ENCODE assay signal across 8 cellular contexts in genomic region chr12:53220857-53221202, GRCh38. TPM values are rescaled to one million over a fixed set of nuclear protein-coding genes. Genes with fewer than 3 reads are reported as not detected.
DNase-seq lines count a peak whose midpoint lies in the region; ATAC-seq and TF ChIP-seq lines count a peak whose summit lies in the region.

No MANE protein-coding gene starts in this region.

- peak overlapping the region; percentile 95 for H3K27ac Mint-ChIP-seq in T-helper 1 cell treated with Interleukin-12 subunit alpha and Interleukin-12 subunit beta and Interleukin-4 antibody, amounts not matched to agents 30 μg/mL and 1 μg/mL, for 36 hours

- H3K36me3 ChIP-seq in urinary bladder (ENCODE audit: insufficient read depth): no peaks in the 10 kb centered on the region

- H3K4me3 ChIP-seq in HFF-Myc (replicated peaks; ENCODE audit: low read depth, low read length): peak overlapping the region; percentile 72
- peak overlapping the region; percentile 82 for H3K4me3 ChIP-seq in urinary bladder (ENCODE audit: low read depth, low read length)

- DNase-seq in GF-D8 (lab: John Stamatoyannopoulos, UW): peak; percentile 81
- peak; percentile 60 for DNase-seq in HFF-Myc (ENCODE audit: extremely low read depth, low read depth)
- peak; percentile 69 for DNase-seq in NCI-H1048 (lab: John Stamatoyannopoulos, UW)
- DNase-seq in amygdala (lab: John Stamatoyannopoulos, UW): peak in 45 of 56 donors; percentile 20 to 84 (median 61)
- peak; percentile 94 for DNase-seq in left cardiac atrium
- DNase-seq in posterior cingulate gyrus: peak in 9 of 10 donors; percentile 52 to 95 (median 70)

- peak; percentile 87 to 93 for ATAC-seq in left cardiac atrium

- H3K36me3 Mint-ChIP-seq in T-helper 1 cell treated with Interleukin-12 subunit alpha and Interleukin-12 subunit beta and Interleukin-4 antibody, amounts not matched to agents 30 μg/mL and 1 μg/mL, for 36 hours (ENCODE audit: low read depth): peaks cover 33% of the 10 kb centered on the region

- WGBS in urinary bladder: under 1% methylated on average over 37 of the region's 37 CpGs

- H3K4me1 Mint-ChIP-seq in T-helper 1 cell treated with Interleukin-12 subunit alpha and Interleukin-12 subunit beta and Interleukin-4 antibody, amounts not matched to agents 30 μg/mL and 1 μg/mL, for 36 hours (ENCODE audit: low read depth): peaks cover 79% of the 10 kb centered on the region

- no peaks in the 10 kb centered on the region for H3K27me3 Mint-ChIP-seq in T-helper 1 cell treated with Interleukin-12 subunit alpha and Interleukin-12 subunit beta and Interleukin-4 antibody, amounts not matched to agents 30 μg/mL and 1 μg/mL, for 36 hours (ENCODE audit: low read depth)

- no peaks in the 10 kb centered on the region for H3K9me3 Mint-ChIP-seq in T-helper 1 cell treated with Interleukin-12 subunit alpha and Interleukin-12 subunit beta and Interleukin-4 antibody, amounts not matched to agents 30 μg/mL and 1 μg/mL, for 36 hours

- H3K27ac ChIP-seq in urinary bladder (ENCODE audit: low read depth): no peak overlapping the region

- intact Hi-C loops in left cardiac atrium (cut with DNase I) (loop anchor here in 1 of 2 donors (1.0 to 5.0 kb wide), 2 partner anchors 46 to 100 kb away; partner anchors contain the start of genes AAAS and ESPL1), posterior cingulate gyrus (cut with DNase I) (no loop called here)

- no peak for TF ChIP-seq CTCF in HFF-Myc (IDR thresholded peaks at IDR 0.05; ENCODE audit: low read depth, low read length, missing control alignments)

- H3K4me1 ChIP-seq in urinary bladder (ENCODE audit: insufficient read depth): no peaks in the 10 kb centered on the region

- peak overlapping the region; percentile 86 for H3K4me3 Mint-ChIP-seq in T-helper 1 cell treated with Interleukin-12 subunit alpha and Interleukin-12 subunit beta and Interleukin-4 antibody, amounts not matched to agents 30 μg/mL and 1 μg/mL, for 36 hours

RNA-seq across cellular contexts. Expression of gene RARG, which starts 11.2 kb away (rescaled TPM):
- 10 to 100 TPM; 13.5 to 24.1 TPM for total RNA-seq in left cardiac atrium
- 37.8 TPM for total RNA-seq in urinary bladder
- polyA plus RNA-seq in urinary bladder: 30.5 TPM

RNA-seq across cellular contexts. Expression of gene ITGB7, which starts 13.8 kb away (rescaled TPM):
- 1 to 10 TPM in 1 of 2 donors, under 1 TPM in 1; 0.81 to 2.1 TPM for total RNA-seq in left cardiac atrium
- 1.6 TPM for total RNA-seq in urinary bladder
- 1.7 TPM for polyA plus RNA-seq in urinary bladder

RNA-seq across cellular contexts. Expression of gene CSAD, which starts 40.1 kb away (rescaled TPM):
- 10 to 100 TPM; 16.8 to 19.7 TPM for total RNA-seq in left cardiac atrium
- 36.9 TPM for total RNA-seq in urinary bladder
- polyA plus RNA-seq in urinary bladder: 19.1 TPM

RNA-seq across cellular contexts. Expression of gene ZNF740, which starts 40.3 kb away (rescaled TPM):
- total RNA-seq in left cardiac atrium (10 to 100 TPM; 19.0 to 20.0 TPM), urinary bladder (22.9 TPM)
- polyA plus RNA-seq in urinary bladder: 13.5 TPM

RNA-seq across cellular contexts. Expression of gene ESPL1, which starts 47.3 kb away (rescaled TPM):
- total RNA-seq in left cardiac atrium (1 to 10 TPM in 1 of 2 donors, under 1 TPM in 1; 0.58 to 1.3 TPM), urinary bladder (4.5 TPM)
- polyA plus RNA-seq in urinary bladder: 0.33 TPM
